In the genomic region with DNA sequence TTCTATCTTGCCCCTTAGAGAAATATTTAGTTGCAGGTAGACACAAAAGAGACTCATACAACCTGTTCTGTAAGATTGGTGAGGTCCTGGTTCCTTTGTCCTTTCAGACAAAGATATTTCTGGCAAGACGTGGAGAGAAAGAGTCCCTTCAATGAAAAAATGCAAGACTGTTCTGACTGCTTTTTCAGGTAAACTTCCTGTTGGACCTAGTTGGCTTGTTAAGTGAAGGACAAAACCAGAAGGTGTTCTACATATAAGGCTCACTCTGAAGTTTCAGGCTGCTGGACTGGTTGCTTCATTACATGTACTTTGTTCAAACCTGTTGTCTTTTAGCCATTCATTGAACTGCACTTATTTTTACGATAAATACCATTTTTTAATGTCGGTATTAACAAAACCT, we compare ENCODE assay signal across 1 cellular context.
TF ChIP-seq lines count a peak whose summit lies in the region.

No MANE protein-coding gene starts in this region.

TF ChIP-seq in GM23338, 12 proteins besides CTCF, POLR2A, EP300 and RAD21 (continued from another document):
- TF ChIP-seq, protein P1, sequence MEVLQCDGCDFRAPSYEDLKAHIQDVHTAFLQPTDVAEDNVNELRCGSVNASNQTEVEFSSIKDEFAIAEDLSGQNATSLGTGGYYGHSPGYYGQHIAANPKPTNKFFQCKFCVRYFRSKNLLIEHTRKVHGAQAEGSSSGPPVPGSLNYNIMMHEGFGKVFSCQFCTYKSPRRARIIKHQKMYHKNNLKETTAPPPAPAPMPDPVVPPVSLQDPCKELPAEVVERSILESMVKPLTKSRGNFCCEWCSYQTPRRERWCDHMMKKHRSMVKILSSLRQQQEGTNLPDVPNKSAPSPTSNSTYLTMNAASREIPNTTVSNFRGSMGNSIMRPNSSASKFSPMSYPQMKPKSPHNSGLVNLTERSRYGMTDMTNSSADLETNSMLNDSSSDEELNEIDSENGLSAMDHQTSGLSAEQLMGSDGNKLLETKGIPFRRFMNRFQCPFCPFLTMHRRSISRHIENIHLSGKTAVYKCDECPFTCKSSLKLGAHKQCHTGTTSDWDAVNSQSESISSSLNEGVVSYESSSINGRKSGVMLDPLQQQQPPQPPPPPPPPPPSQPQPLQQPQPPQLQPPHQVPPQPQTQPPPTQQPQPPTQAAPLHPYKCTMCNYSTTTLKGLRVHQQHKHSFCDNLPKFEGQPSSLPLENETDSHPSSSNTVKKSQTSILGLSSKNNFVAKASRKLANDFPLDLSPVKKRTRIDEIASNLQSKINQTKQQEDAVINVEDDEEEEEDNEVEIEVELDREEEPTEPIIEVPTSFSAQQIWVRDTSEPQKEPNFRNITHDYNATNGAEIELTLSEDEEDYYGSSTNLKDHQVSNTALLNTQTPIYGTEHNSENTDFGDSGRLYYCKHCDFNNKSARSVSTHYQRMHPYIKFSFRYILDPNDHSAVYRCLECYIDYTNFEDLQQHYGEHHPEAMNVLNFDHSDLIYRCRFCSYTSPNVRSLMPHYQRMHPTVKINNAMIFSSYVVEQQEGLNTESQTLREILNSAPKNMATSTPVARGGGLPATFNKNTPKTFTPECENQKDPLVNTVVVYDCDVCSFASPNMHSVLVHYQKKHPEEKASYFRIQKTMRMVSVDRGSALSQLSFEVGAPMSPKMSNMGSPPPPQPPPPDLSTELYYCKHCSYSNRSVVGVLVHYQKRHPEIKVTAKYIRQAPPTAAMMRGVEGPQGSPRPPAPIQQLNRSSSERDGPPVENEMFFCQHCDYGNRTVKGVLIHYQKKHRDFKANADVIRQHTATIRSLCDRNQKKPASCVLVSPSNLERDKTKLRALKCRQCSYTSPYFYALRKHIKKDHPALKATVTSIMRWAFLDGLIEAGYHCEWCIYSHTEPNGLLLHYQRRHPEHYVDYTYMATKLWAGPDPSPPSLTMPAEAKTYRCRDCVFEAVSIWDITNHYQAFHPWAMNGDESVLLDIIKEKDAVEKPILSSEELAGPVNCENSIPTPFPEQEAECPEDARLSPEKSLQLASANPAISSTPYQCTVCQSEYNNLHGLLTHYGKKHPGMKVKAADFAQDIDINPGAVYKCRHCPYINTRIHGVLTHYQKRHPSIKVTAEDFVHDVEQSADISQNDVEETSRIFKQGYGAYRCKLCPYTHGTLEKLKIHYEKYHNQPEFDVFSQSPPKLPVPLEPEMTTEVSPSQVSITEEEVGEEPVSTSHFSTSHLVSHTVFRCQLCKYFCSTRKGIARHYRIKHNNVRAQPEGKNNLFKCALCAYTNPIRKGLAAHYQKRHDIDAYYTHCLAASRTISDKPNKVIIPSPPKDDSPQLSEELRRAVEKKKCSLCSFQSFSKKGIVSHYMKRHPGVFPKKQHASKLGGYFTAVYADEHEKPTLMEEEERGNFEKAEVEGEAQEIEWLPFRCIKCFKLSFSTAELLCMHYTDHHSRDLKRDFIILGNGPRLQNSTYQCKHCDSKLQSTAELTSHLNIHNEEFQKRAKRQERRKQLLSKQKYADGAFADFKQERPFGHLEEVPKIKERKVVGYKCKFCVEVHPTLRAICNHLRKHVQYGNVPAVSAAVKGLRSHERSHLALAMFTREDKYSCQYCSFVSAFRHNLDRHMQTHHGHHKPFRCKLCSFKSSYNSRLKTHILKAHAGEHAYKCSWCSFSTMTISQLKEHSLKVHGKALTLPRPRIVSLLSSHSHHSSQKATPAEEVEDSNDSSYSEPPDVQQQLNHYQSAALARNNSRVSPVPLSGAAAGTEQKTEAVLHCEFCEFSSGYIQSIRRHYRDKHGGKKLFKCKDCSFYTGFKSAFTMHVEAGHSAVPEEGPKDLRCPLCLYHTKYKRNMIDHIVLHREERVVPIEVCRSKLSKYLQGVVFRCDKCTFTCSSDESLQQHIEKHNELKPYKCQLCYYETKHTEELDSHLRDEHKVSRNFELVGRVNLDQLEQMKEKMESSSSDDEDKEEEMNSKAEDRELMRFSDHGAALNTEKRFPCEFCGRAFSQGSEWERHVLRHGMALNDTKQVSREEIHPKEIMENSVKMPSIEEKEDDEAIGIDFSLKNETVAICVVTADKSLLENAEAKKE (CRISPR knock-in tag; IDR thresholded peaks at IDR 0.05) = no peak
- TF ChIP-seq JUNB (IDR thresholded peaks at IDR 0.05; ENCODE audit: unreplicated experiment) (no peak), ZNF331 (CRISPR knock-in tag; IDR thresholded peaks at IDR 0.05; ENCODE audit: low read depth) (no peak), EZH2phosphoT487 (IDR thresholded peaks at IDR 0.05; ENCODE audit: unreplicated experiment) (no peak), NANOG (IDR thresholded peaks at IDR 0.05; ENCODE audit: borderline replicate concordance) (no peak)
